Comparison of ENCODE assay signal across 8 cellular contexts in genomic region chr1:155134858-155135415, GRCh38. TPM values are rescaled to one million over a fixed set of nuclear protein-coding genes. Genes with fewer than 3 reads are reported as not detected.
DNase-seq lines count a peak whose midpoint lies in the region; ATAC-seq and TF ChIP-seq lines count a peak whose summit lies in the region.

No MANE protein-coding gene starts in this region.

- peak overlapping the region; percentile 60 for H3K4me3 ChIP-seq in upper lobe of right lung

- peaks cover 47% of the 10 kb centered on the region for H3K4me1 Mint-ChIP-seq in activated naive CD4-positive, alpha-beta T cell treated with anti-CD3 and anti-CD28 coated beads, Interleukin-2, amount 50 U/mL, for 24 hours
- peaks cover 9% of the 10 kb centered on the region for H3K4me1 Mint-ChIP-seq in glutamatergic neuron (ENCODE audit: low read depth, unreplicated experiment)

- peak overlapping the region; percentile 96 for H3K4me3 Mint-ChIP-seq in activated naive CD4-positive, alpha-beta T cell treated with anti-CD3 and anti-CD28 coated beads, Interleukin-2, amount 50 U/mL, for 24 hours
- H3K4me3 Mint-ChIP-seq in glutamatergic neuron (ENCODE audit: unreplicated experiment) = peak overlapping the region; percentile 100

- no peaks in the 10 kb centered on the region for H3K9me3 Mint-ChIP-seq in activated naive CD4-positive, alpha-beta T cell treated with anti-CD3 and anti-CD28 coated beads, Interleukin-2, amount 50 U/mL, for 24 hours
- H3K9me3 Mint-ChIP-seq in glutamatergic neuron (ENCODE audit: unreplicated experiment) = peaks cover 8% of the 10 kb centered on the region

- H3K9me3 ChIP-seq in upper lobe of right lung = no peaks in the 10 kb centered on the region

- H3K27ac ChIP-seq in upper lobe of right lung = peak overlapping the region; percentile 91

- peak overlapping the region; percentile 98 for H3K27ac Mint-ChIP-seq in activated naive CD4-positive, alpha-beta T cell treated with anti-CD3 and anti-CD28 coated beads, Interleukin-2, amount 50 U/mL, for 24 hours
- H3K27ac Mint-ChIP-seq in glutamatergic neuron (ENCODE audit: unreplicated experiment) = peak overlapping the region; percentile 98

- no peaks in the 10 kb centered on the region for H3K27me3 Mint-ChIP-seq in activated naive CD4-positive, alpha-beta T cell treated with anti-CD3 and anti-CD28 coated beads, Interleukin-2, amount 50 U/mL, for 24 hours
- H3K27me3 Mint-ChIP-seq in glutamatergic neuron (ENCODE audit: unreplicated experiment) = peaks cover 12% of the 10 kb centered on the region

- peaks cover 1% of the 10 kb centered on the region for H3K27me3 ChIP-seq in upper lobe of right lung

- TF ChIP-seq CTCF in glutamatergic neuron (IDR thresholded peaks at IDR 0.05; ENCODE audit: partially characterized antibody, unreplicated experiment) (no peak), upper lobe of right lung (IDR thresholded peaks at IDR 0.05) (no peak)

- peaks cover 2% of the 10 kb centered on the region for H3K36me3 Mint-ChIP-seq in activated naive CD4-positive, alpha-beta T cell treated with anti-CD3 and anti-CD28 coated beads, Interleukin-2, amount 50 U/mL, for 24 hours
- no peaks in the 10 kb centered on the region for H3K36me3 Mint-ChIP-seq in glutamatergic neuron (ENCODE audit: unreplicated experiment)

- intact Hi-C loops in upper lobe of right lung (cut with DNase I) = no loop called here

- ATAC-seq in upper lobe of right lung = peak; percentile 82
- no peak for ATAC-seq in HG02973 (IDR thresholded peaks at IDR 0.05; ENCODE audit: unreplicated experiment)

- peaks cover 45% of the 10 kb centered on the region for H3K4me1 ChIP-seq in upper lobe of right lung

- peaks cover 47% of the 10 kb centered on the region for H3K36me3 ChIP-seq in upper lobe of right lung

- DNase-seq in DMS 273 (lab: John Stamatoyannopoulos, UW; ENCODE audit: unreplicated experiment) = peak; percentile 81
- peak in 70 of 76 experiments; percentile 14 to 83 (median 64) for DNase-seq in HUDEP-2 (lab: John Stamatoyannopoulos, UW; ENCODE audit: unreplicated experiment in 76 of 76)
- DNase-seq in RKO (ENCODE audit: low spot score) = peak; percentile 95
- DNase-seq in glutamatergic neuron = peak; percentile 37
- DNase-seq in occipital lobe (lab: John Stamatoyannopoulos, UW) = peak; percentile 62
- DNase-seq in upper lobe of right lung = peak; percentile 95

RNA-seq across cellular contexts. Expression of gene SLC50A1, which starts 0.7 kb away (rescaled TPM):
- 8.6 TPM for total RNA-seq in glutamatergic neuron (ENCODE audit: unreplicated experiment)
- total RNA-seq in occipital lobe = 6.2 TPM
- total RNA-seq in upper lobe of right lung = 44.7 TPM

RNA-seq across cellular contexts. Expression of gene DPM3, which starts 5.4 kb away (rescaled TPM):
- total RNA-seq in glutamatergic neuron (ENCODE audit: unreplicated experiment) (27.7 TPM), occipital lobe (12.0 TPM), upper lobe of right lung (71.1 TPM)

RNA-seq across cellular contexts. Expression of gene EFNA1, which starts 7.3 kb away (rescaled TPM):
- total RNA-seq in glutamatergic neuron (ENCODE audit: unreplicated experiment) (1.7 TPM), occipital lobe (2.7 TPM), upper lobe of right lung (178 TPM)

RNA-seq across cellular contexts. Expression of gene KRTCAP2, which starts 38.2 kb away (rescaled TPM):
- total RNA-seq in glutamatergic neuron (ENCODE audit: unreplicated experiment) = 108 TPM
- 59.0 TPM for total RNA-seq in occipital lobe
- total RNA-seq in upper lobe of right lung = 130 TPM

RNA-seq across cellular contexts. Expression of gene TRIM46, which starts 38.7 kb away (rescaled TPM):
- total RNA-seq in glutamatergic neuron (ENCODE audit: unreplicated experiment) (30.4 TPM), occipital lobe (21.1 TPM), upper lobe of right lung (0.43 TPM)

Comparison
In these comparisons a context has a peak if more than half of its experiments do, and no peak if none do; other contexts are left out.
1. DNase-seq: peak in every context shown above with its lines; median percentile 95 in RKO; 95 in upper lobe of right lung; 81 in DMS 273; 64 in HUDEP-2; 62 in occipital lobe; 37 in glutamatergic neuron.
2. RNA of gene EFNA1, which starts 7.3 kb away (total RNA-seq): 178 TPM in upper lobe of right lung (single experiment); 2.7 TPM in occipital lobe (single experiment) and 1.7 TPM in glutamatergic neuron (single experiment); every median in the first group is over 10 times any median in the second.